Comparison of ENCODE assay signal across 9 cellular contexts in the genomic region with DNA sequence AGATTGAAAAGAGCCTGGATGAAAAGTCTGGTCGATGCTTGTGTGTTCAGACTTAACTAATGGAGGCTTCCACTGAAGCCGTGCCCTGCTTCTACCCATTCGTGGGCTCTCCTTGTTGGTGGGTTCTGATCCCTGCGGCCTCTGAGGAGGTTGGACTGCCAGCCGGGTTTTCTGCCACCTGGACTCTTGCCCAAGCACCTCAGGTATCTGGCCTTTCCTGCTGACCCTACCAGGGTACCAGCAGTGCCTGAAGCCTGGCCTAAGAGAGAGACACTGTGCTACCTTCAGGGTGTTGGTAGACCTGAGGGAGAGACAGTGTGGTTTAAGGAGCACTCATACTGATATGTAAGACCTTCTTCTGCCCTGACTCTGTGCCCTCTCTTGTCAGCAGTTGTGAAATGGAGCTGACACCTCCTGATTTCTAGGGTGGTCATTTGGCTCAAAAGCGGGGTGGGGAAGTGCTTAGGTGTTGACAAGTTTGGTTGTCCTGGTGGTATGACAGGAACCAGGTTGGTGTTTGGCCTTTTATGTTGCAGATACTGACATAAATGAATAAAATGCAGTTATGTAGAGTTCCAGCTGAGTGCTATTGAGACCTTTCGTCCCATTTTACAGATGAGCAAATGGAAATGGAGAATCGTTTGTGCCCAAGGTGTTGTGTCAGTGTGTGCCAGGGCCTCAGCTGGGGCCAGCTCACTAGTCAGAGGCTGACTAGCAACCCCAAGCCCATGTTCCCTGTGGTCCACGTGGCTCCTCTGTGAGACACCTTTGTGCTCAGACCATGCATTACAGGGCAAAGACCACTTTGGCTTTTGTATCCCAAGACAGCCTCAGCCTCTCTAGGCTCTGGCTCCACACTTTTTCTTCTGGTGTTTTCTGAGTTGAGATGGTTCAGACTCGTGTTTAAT. TPM values are rescaled to one million over a fixed set of nuclear protein-coding genes. Genes with fewer than 3 reads are reported as not detected.
A peak's percentile ranks its signal among the peaks of the same experiment; 100 is the strongest.
DNase-seq lines count a peak whose midpoint lies in the region; FAIRE-seq and TF ChIP-seq lines count a peak whose summit lies in the region.
"Had no signal": no experiment of that assay in that cellular context is flagged by ENCODE, and none has a peak within 500 bp of the region (broad histone marks: within the 10 kb centered on the region; RNA-seq: fewer than 3 reads in every experiment).

No MANE protein-coding gene starts in this region.

- H3K4me2 ChIP-seq in Loucy (ENCODE audit: low read depth, low read length, poor library complexity, severe bottlenecking) = peak overlapping the region; percentile 87

- no peak for TF ChIP-seq POLR2A in stomach (IDR thresholded peaks at IDR 0.05)

- peaks cover 82% of the 10 kb centered on the region for H3K79me2 ChIP-seq in Loucy (ENCODE audit: insufficient read depth, low read length)

- H3K9ac ChIP-seq in Loucy (ENCODE audit: low read depth, low read length, poor library complexity, severe bottlenecking) (peak overlapping the region; percentile 95), kidney (ENCODE audit: low read length in 2 of 2) (peak overlapping the region; percentile 49 to 56)

- H3K27ac ChIP-seq in kidney (ENCODE audit: low read depth in 2 of 2, low read length in 2 of 2) = peak overlapping the region; percentile 61 to 76
- peak overlapping the region; percentile 25 to 97 (median 93) for H3K27ac ChIP-seq in stomach
- no peak overlapping the region for H3K27ac ChIP-seq in brain microvascular endothelial cell

- peaks cover 74% of the 10 kb centered on the region for H4K20me1 ChIP-seq in Loucy (ENCODE audit: insufficient read depth, low read length, poor library complexity, severe bottlenecking)

- H3F3A ChIP-seq in Loucy (ENCODE audit: low read depth) = no peaks in the 10 kb centered on the region

- FAIRE-seq in kidney (lab: Jason Lieb, UNC) = no peak

- 50 to 60% (median 56%) methylated on average over 8 to 10 of the region's 10 CpGs for WGBS in stomach, 5 donors

- no peaks in the 10 kb centered on the region for H3K27me3 ChIP-seq in Loucy (ENCODE audit: insufficient read depth, low read length, poor library complexity, severe bottlenecking)
- H3K27me3 ChIP-seq in stomach = no peaks in the 10 kb centered on the region
- H3K27me3 ChIP-seq in brain microvascular endothelial cell (replicated peaks) = no peaks in the 10 kb centered on the region

- intact Hi-C loops in kidney (cut with DNase I) = no loop called here
- intact Hi-C loops in stomach (cut with DNase I; ENCODE audit: low total_unique reads) = no loop called here

- no peak overlapping the region for H2AFZ ChIP-seq in Loucy (ENCODE audit: low read length)

- H3K36me3 ChIP-seq in Loucy (ENCODE audit: insufficient read depth, low read length) (peaks cover 8% of the 10 kb centered on the region; the same call in 1 of the 2 replicates), kidney (ENCODE audit: control insufficient read depth in 1 of 2, insufficient read depth in 2 of 2, low read length in 2 of 2) (no peaks in the 10 kb centered on the region), stomach (peaks cover 0 to 6% (median 0%) of the 10 kb centered on the region in 4 donors), brain microvascular endothelial cell (replicated peaks) (no peaks in the 10 kb centered on the region)

- H3K4me3 ChIP-seq in Loucy (ENCODE audit: low read length, poor library complexity, severe bottlenecking) (peak overlapping the region; percentile 94), kidney (ENCODE audit: low read length in 2 of 2) (peak overlapping the region; percentile 16 to 72), stomach (no peak overlapping the region), brain microvascular endothelial cell (ENCODE audit: low read depth, low read length) (no peak overlapping the region)

- H3K9me3 ChIP-seq in Loucy (ENCODE audit: insufficient read depth, low read depth, low read length) = no peaks in the 10 kb centered on the region
- H3K9me3 ChIP-seq in kidney (ENCODE audit: control insufficient read depth in 1 of 2, low read length in 2 of 2) = no peaks in the 10 kb centered on the region
- no peaks in the 10 kb centered on the region for H3K9me3 ChIP-seq in stomach

- in situ Hi-C loops in brain microvascular endothelial cell (cut with HindIII; ENCODE audit: low pct_ligation_motif_present, low sequenced_read_pairs) = no loop called here

- DNase-seq in activated naive CD4-positive, alpha-beta T cell treated with anti-CD3 and anti-CD28 coated beads, Interleukin-2, amount 50 U/mL, for 16 hours = peak; percentile 34
- DNase-seq in kidney (peak; percentile 58), stomach (no peak), T-helper 9 cell (no peak), D341Med (ENCODE audit: low spot score) (no peak), NCI-H2227 treated with DMSO at 0.1 percent for 48 hours (lab: John Stamatoyannopoulos, UW) (no peak), brain microvascular endothelial cell (no peak)
- DNase-seq: central memory CD4-positive, alpha-beta T cell had no signal

- no peak for TF ChIP-seq CTCF in Loucy (conservative IDR thresholded peaks at IDR 0.05; ENCODE audit: low read length)
- TF ChIP-seq CTCF in kidney (IDR thresholded peaks at IDR 0.05; ENCODE audit: borderline replicate concordance, extremely low read depth, insufficient read depth) = no peak
- no peak for TF ChIP-seq CTCF in stomach (IDR thresholded peaks at IDR 0.05)
- TF ChIP-seq CTCF in brain microvascular endothelial cell (IDR thresholded peaks at IDR 0.05; ENCODE audit: low read depth, low read length, missing control alignments) = no peak

- TF ChIP-seq EP300 in stomach (IDR thresholded peaks at IDR 0.05) = no peak

- no peaks in the 10 kb centered on the region for H3K9me2 ChIP-seq in Loucy (replicated peaks; ENCODE audit: low read depth, low read length)

- H3K4me1 ChIP-seq in Loucy (ENCODE audit: insufficient read depth, low read length, poor library complexity, severe bottlenecking) (peaks cover 68% of the 10 kb centered on the region), kidney (ENCODE audit: control insufficient read depth in 1 of 2, insufficient read depth in 1 of 2, low read depth in 1 of 2, low read length in 2 of 2) (peaks cover 42 to 53% of the 10 kb centered on the region in 2 donors), stomach (peaks cover 57 to 85% (median 74%) of the 10 kb centered on the region in 4 donors)

RNA-seq across cellular contexts. Expression of gene PLCG1, which starts 3.1 kb away (rescaled TPM):
- total RNA-seq in kidney = 117 TPM
- 12.5 TPM for polyA plus RNA-seq in kidney (ENCODE audit: insufficient read depth, low read depth, low replicate concordance)
- total RNA-seq in stomach = 100 to 1,000 TPM in 2 of 5 donors, 10 to 100 TPM in 3; 37.9 to 576 (median 86.1) TPM
- 10 to 100 TPM; 16.3 to 32.9 (median 17.5) TPM for polyA plus RNA-seq in stomach

Comparison
In these comparisons a context has a peak if more than half of its experiments do, and no peak if none do; other contexts are left out.
1. H3K4me3 ChIP-seq: peak in Loucy (single experiment) and kidney (2 of 2); none in stomach (0 of 4) and brain microvascular endothelial cell (single experiment).
2. DNase-seq: peak in activated naive CD4-positive, alpha-beta T cell treated with anti-CD3 and anti-CD28 coated beads, Interleukin-2, amount 50 U/mL, for 16 hours (single experiment) and kidney (single experiment); none in stomach (single experiment), T-helper 9 cell (single experiment), D341Med (single experiment), NCI-H2227 treated with DMSO at 0.1 percent for 48 hours (single experiment) and brain microvascular endothelial cell (single experiment).